2 cellular contexts compared by ENCODE assay signal in genomic region chr3:23834082-23834870, GRCh38.
TF ChIP-seq lines count a peak whose summit lies in the region.

No MANE protein-coding gene starts in this region.

TF ChIP-seq in HCT116, 20 proteins besides CTCF, POLR2A, EP300 and RAD21 (continued from another document):
- TF ChIP-seq ZBTB33 (IDR thresholded peaks at IDR 0.05; ENCODE audit: extremely low read depth, insufficient replicate concordance, low read length) (no peak), REST (IDR thresholded peaks at IDR 0.05; ENCODE audit: low read depth) (no peak), FOSL1 (IDR thresholded peaks at IDR 0.05; ENCODE audit: low read depth) (no peak), ZNF274 (IDR thresholded peaks at IDR 0.05; ENCODE audit: low read depth, low read length) (no peak), MAX (IDR thresholded peaks at IDR 0.05) (no peak), EZH2 (IDR thresholded peaks at IDR 0.05) (no peak), SRF (IDR thresholded peaks at IDR 0.05; ENCODE audit: low read depth) (no peak), POLR2AphosphoS5 (IDR thresholded peaks at IDR 0.05; ENCODE audit: low read depth, low read length) (no peak), TCF7L2 (IDR thresholded peaks at IDR 0.05; ENCODE audit: borderline replicate concordance, extremely low read depth, insufficient read depth, insufficient read length) (no peak), ZFX (IDR thresholded peaks at IDR 0.05) (no peak), SP1 (IDR thresholded peaks at IDR 0.05; ENCODE audit: low read depth) (no peak), ELF1 (IDR thresholded peaks at IDR 0.05; ENCODE audit: borderline replicate concordance, low read depth) (no peak), CEBPB (IDR thresholded peaks at IDR 0.05; ENCODE audit: low read depth) (no peak), CBX3 (IDR thresholded peaks at IDR 0.05; ENCODE audit: low read depth) (no peak), YY1 (IDR thresholded peaks at IDR 0.05; ENCODE audit: extremely low read depth, insufficient replicate concordance, low read depth, low read length) (no peak)

TF ChIP-seq in GM12878, 131 proteins besides CTCF, POLR2A, EP300 and RAD21 (continued from another document):
- TF ChIP-seq ZBTB40 (IDR thresholded peaks at IDR 0.05; ENCODE audit: borderline replicate concordance) (no peak), IRF4 (IDR thresholded peaks at IDR 0.05; ENCODE audit: low read depth, low read length) (no peak), NFXL1 (IDR thresholded peaks at IDR 0.05; ENCODE audit: borderline replicate concordance) (no peak), ZNF384 (IDR thresholded peaks at IDR 0.05; ENCODE audit: borderline replicate concordance, low read depth, low read length) (no peak), ZBED1 (IDR thresholded peaks at IDR 0.05; ENCODE audit: borderline replicate concordance) (no peak)
TF ChIP-seq in GM12878: peak in this region for 0.
